7 cellular contexts compared by ENCODE assay signal in the genomic region with DNA sequence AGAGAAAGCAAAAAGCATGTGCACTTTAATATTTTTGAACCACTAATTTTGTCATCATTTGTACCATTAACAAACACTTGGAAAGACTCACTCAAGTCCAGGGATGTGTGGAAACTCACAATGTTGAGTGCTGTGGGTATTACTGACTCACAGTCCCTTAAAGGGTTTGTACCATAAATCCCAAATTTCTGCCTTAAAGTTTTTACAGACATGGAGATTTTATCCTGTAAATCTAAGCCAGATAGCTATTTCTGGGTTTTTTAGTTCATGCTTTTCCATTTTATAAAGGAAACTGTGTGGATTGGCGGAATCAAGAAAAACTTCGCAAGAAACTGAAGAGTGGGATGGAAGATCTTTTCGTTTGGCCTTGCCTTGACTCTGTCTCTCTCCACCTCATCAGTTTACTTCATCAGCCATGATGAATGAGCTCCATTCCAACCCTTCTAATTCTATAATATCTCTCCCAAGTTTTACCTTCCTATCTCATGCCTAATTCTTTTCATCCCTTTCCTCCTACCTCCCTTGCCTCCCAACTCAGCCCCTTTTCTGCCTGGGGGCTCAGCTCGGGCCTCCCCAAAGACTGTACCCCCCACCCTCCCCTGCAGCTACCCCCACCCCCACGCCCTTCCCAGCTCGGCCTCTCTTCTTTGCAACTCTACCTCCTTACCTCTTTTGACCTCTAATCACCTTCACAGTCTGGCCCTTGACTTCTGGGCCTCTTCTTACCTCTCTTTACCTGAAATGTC.
DNase-seq lines count a peak whose midpoint lies in the region; FAIRE-seq and TF ChIP-seq lines count a peak whose summit lies in the region.

No MANE protein-coding gene starts in this region.

- FAIRE-seq in urothelium cell line (lab: Jason Lieb, UNC), result no peak

- peak overlapping the region; percentile 95 to 100 (median 98) for H3K27ac ChIP-seq in sigmoid colon

- H3K4me3 Mint-ChIP-seq in T-helper 1 cell treated with Interleukin-12 subunit alpha and Interleukin-12 subunit beta and Interleukin-4 antibody, amounts not matched to agents 30 μg/mL and 1 μg/mL, for 36 hours, result peak overlapping the region; percentile 99

- 61 to 64% methylated on average over 6 of the region's 6 CpGs for WGBS in sigmoid colon, 2 donors

- peaks cover 0 to 45% (median 39%) of the 10 kb centered on the region in 4 donors for H3K4me1 ChIP-seq in sigmoid colon

- peaks cover 55% of the 10 kb centered on the region for H3K4me1 Mint-ChIP-seq in T-helper 1 cell treated with Interleukin-12 subunit alpha and Interleukin-12 subunit beta and Interleukin-4 antibody, amounts not matched to agents 30 μg/mL and 1 μg/mL, for 36 hours (ENCODE audit: low read depth)

- peaks cover 12% of the 10 kb centered on the region for H3K27me3 Mint-ChIP-seq in T-helper 1 cell treated with Interleukin-12 subunit alpha and Interleukin-12 subunit beta and Interleukin-4 antibody, amounts not matched to agents 30 μg/mL and 1 μg/mL, for 36 hours (ENCODE audit: low read depth)

- H3K27ac Mint-ChIP-seq in T-helper 1 cell treated with Interleukin-12 subunit alpha and Interleukin-12 subunit beta and Interleukin-4 antibody, amounts not matched to agents 30 μg/mL and 1 μg/mL, for 36 hours, result peak overlapping the region; percentile 99

- H3K4me3 ChIP-seq in fibroblast of the aortic adventitia (ENCODE audit: low read depth, low read length) (peak overlapping the region; percentile 98), sigmoid colon (peak overlapping the region; percentile 78 to 99 (median 90))

- TF ChIP-seq CTCF in fibroblast of the aortic adventitia (IDR thresholded peaks at IDR 0.05; ENCODE audit: insufficient read depth, low read length) (no peak), sigmoid colon (IDR thresholded peaks at IDR 0.05) (no peak)

- H3K27me3 ChIP-seq in sigmoid colon, result no peaks in the 10 kb centered on the region

- no peak for TF ChIP-seq POLR2A in sigmoid colon (IDR thresholded peaks at IDR 0.05)

- H3K9me3 Mint-ChIP-seq in T-helper 1 cell treated with Interleukin-12 subunit alpha and Interleukin-12 subunit beta and Interleukin-4 antibody, amounts not matched to agents 30 μg/mL and 1 μg/mL, for 36 hours, result no peaks in the 10 kb centered on the region

- H3K36me3 ChIP-seq in sigmoid colon, result no peaks in the 10 kb centered on the region

- DNase-seq in HCEC 1CT (peak; percentile 53), fibroblast of the aortic adventitia (ENCODE audit: low read depth) (peak; percentile 67), sigmoid colon (no peak), A172 (ENCODE audit: low spot score) (no peak), activated gamma-delta T cell treated with Interleukin-2 at 50 U/mL for 16 hours (no peak), urothelium cell line (ENCODE audit: low spot score) (no peak)

- intact Hi-C loops in sigmoid colon (cut with DNase I), result loop anchor here (5.0 kb wide), 4 partner anchors 37 to 318 kb away; no protein-coding TSS in a partner anchor

- H3K36me3 Mint-ChIP-seq in T-helper 1 cell treated with Interleukin-12 subunit alpha and Interleukin-12 subunit beta and Interleukin-4 antibody, amounts not matched to agents 30 μg/mL and 1 μg/mL, for 36 hours (ENCODE audit: low read depth), result peaks cover 31% of the 10 kb centered on the region

- no peak for TF ChIP-seq EP300 in sigmoid colon (IDR thresholded peaks at IDR 0.05)

- no peaks in the 10 kb centered on the region for H3K9me3 ChIP-seq in sigmoid colon

Comparison
In these comparisons a context has a peak if more than half of its experiments do, and no peak if none do; other contexts are left out.
1. DNase-seq: peak in HCEC 1CT (single experiment) and fibroblast of the aortic adventitia (single experiment); none in sigmoid colon (single experiment), A172 (single experiment), activated gamma-delta T cell treated with Interleukin-2 at 50 U/mL for 16 hours (single experiment) and urothelium cell line (single experiment).